In the genomic region with DNA sequence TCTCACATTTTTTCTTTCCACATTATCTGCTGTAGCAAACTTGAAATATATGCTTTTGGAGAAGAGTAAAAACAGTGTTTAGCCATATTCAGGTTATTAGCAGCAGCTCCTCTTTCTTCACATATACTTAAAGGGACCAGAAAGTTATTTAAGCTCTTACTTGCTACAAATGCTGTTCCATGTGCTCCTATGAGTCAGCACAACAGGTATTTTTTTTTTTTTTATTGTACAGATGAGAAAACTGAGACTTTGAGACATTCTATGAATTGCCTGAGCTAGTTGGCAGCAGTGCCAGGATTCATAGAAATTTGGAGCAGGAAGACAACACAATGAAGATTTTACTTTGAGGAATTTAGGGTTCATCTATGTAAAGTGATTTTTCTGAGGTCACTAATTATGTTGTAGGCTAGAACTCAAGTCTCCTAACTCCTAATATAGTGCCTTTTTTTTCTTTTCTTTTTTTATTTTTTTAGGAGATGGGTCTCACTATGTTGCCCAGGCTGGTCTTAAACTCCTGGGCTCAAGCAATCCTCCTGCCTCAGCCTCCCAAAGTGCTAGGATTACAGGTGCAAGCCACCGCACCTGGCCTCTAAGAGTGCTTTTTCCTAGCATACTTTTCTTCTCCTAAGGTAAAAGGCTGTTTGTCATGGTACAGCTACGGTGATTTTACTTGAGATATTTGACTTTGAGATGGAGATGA, we compare ENCODE assay signal across 10 cellular contexts. TPM values are rescaled to one million over a fixed set of nuclear protein-coding genes. Genes with fewer than 3 reads are reported as not detected.
A peak's percentile ranks its signal among the peaks of the same experiment; 100 is the strongest.
DNase-seq lines count a peak whose midpoint lies in the region; ATAC-seq, FAIRE-seq and TF ChIP-seq lines count a peak whose summit lies in the region.
"Had no signal": no experiment of that assay in that cellular context is flagged by ENCODE, and none has a peak within 500 bp of the region (broad histone marks: within the 10 kb centered on the region; RNA-seq: fewer than 3 reads in every experiment).

No MANE protein-coding gene starts in this region.

- H3K9me3 Mint-ChIP-seq in Caco-2 (ENCODE audit: unreplicated experiment) = no peaks in the 10 kb centered on the region
- H3K9me3 Mint-ChIP-seq in nephron = no peaks in the 10 kb centered on the region

- H3K36me3 ChIP-seq in Caco-2 (ENCODE audit: control insufficient read depth, insufficient read depth, low read length) = no peaks in the 10 kb centered on the region

- CTCF ChIA-PET in Caco-2 (lab: Charles Lee) = interaction anchor here (1.5 to 1.7 kb wide), 2 partner anchors 22 to 25 kb away, joined by 4 to 5 read pairs; no protein-coding TSS in a partner anchor

- H3K27me3 Mint-ChIP-seq in Caco-2 (ENCODE audit: insufficient read depth, unreplicated experiment) = no peaks in the 10 kb centered on the region
- H3K27me3 Mint-ChIP-seq in nephron (ENCODE audit: low read depth) = no peaks in the 10 kb centered on the region

- peaks cover 45% of the 10 kb centered on the region for H3K36me3 Mint-ChIP-seq in Caco-2 (ENCODE audit: insufficient read depth, unreplicated experiment)
- H3K36me3 Mint-ChIP-seq in nephron (ENCODE audit: low read depth) = peaks cover 33% of the 10 kb centered on the region

- H3K27ac Mint-ChIP-seq in Caco-2 (ENCODE audit: unreplicated experiment) (peak overlapping the region; percentile 71), nephron (peak overlapping the region; percentile 14 to 65 (median 56))

- no peaks in the 10 kb centered on the region for H3K9me3 ChIP-seq in Caco-2

- DNase-seq in Caco-2 (no peak), LHCN-M2 (ENCODE audit: low read depth) (peak; percentile 34), cardiac fibroblast (ENCODE audit: low read depth in 2 of 2) (peak; percentile 37 to 63), GM10266 (ENCODE audit: extremely low spot score) (no peak), NCI-H2196 treated with DMSO at 0.1 percent for 48 hours (lab: John Stamatoyannopoulos, UW; ENCODE audit: unreplicated experiment) (no peak), HTR-8/SVneo (ENCODE audit: insufficient read length, low spot score) (no peak)
- DNase-seq: activated CD8-positive, alpha-beta memory T cell treated with anti-CD3 and anti-CD28 coated beads for 24 hours; erythroblast had no signal

- H3K27me3 ChIP-seq in Caco-2 (replicated peaks; ENCODE audit: control insufficient read depth, insufficient read depth, low read length) = no peaks in the 10 kb centered on the region

- intact Hi-C loops in Caco-2 (cut with micrococcal nuclease; ENCODE audit: unreplicated experiment) = loop anchor here (5.0 kb wide), 1 partner anchor 34 kb away; no protein-coding TSS in a partner anchor

- BruUV-seq in Caco-2 (replicated peaks; lab: Mats Ljungman, UMichigan) = no TSS peak

- H3K4me3 ChIP-seq in Caco-2 (ENCODE audit: low read depth, low read length) = no peak overlapping the region
- no peak overlapping the region for H3K4me3 ChIP-seq in cardiac fibroblast (replicated peaks in 1 of 2; ENCODE audit: low read depth in 2 of 2, low read length in 2 of 2)

- peaks cover 35% of the 10 kb centered on the region for H3K4me1 ChIP-seq in Caco-2

- POLR2A ChIA-PET in Caco-2 (lab: Charles Lee) = interaction anchor here (0.5 to 0.7 kb wide), 2 partner anchors 24 to 493 kb away, joined by 3 to 4 read pairs; no protein-coding TSS in a partner anchor

- ATAC-seq in GM21360 (IDR thresholded peaks at IDR 0.05; ENCODE audit: unreplicated experiment) = no peak

- no peak for TF ChIP-seq CTCF in Caco-2 (IDR thresholded peaks at IDR 0.05; ENCODE audit: insufficient read depth in 1 of 2, low read depth in 1 of 2, low read length in 1 of 2, severe bottlenecking in 1 of 2, unreplicated experiment in 1 of 2)
- no peak for TF ChIP-seq CTCF in cardiac fibroblast (IDR thresholded peaks at IDR 0.05; ENCODE audit: low read depth, low read length)
- TF ChIP-seq CTCF in nephron (IDR thresholded peaks at IDR 0.05; ENCODE audit: unreplicated experiment in 3 of 3) = no peak
- TF ChIP-seq CTCF in GM10266 (IDR thresholded peaks at IDR 0.05; ENCODE audit: control insufficient read depth, insufficient read depth, low read depth, missing control alignments) = no peak

- FAIRE-seq in HTR-8/SVneo (lab: Jason Lieb, UNC) = no peak

- H3K4me3 Mint-ChIP-seq in Caco-2 (ENCODE audit: unreplicated experiment) (no peak overlapping the region), nephron (no peak overlapping the region)

- H3K4me1 Mint-ChIP-seq in Caco-2 (ENCODE audit: low read depth, unreplicated experiment) (peaks cover 29% of the 10 kb centered on the region), nephron (peaks cover 45% of the 10 kb centered on the region)

RNA-seq across cellular contexts. Expression of a gene that starts 23.6 kb away (rescaled TPM):
- total RNA-seq in Caco-2 (2022) (140 and 155 TPM in 2 replicates), LHCN-M2 (2014; rRNA removed) (51.2 and 51.8 TPM in 2 replicates)
- 28.9 TPM for polyA plus RNA-seq in LHCN-M2 (2012)

RNA-seq across cellular contexts. Expression of a gene that starts 58.1 kb away (rescaled TPM):
- total RNA-seq in Caco-2 (2022) (56.0 and 62.2 TPM in 2 replicates), LHCN-M2 (2014; rRNA removed) (46.8 and 55.0 TPM in 2 replicates)
- polyA plus RNA-seq in LHCN-M2 (2012) = 35.7 TPM

Comparison
In these comparisons a context has a peak if more than half of its experiments do, and no peak if none do; other contexts are left out.
1. DNase-seq: peak in LHCN-M2 (single experiment) and cardiac fibroblast (2 of 2); none in Caco-2 (0 of 2), GM10266 (single experiment), NCI-H2196 treated with DMSO at 0.1 percent for 48 hours (single experiment) and HTR-8/SVneo (single experiment).